ENCODE assay signal across 17 cellular contexts in the genomic region with DNA sequence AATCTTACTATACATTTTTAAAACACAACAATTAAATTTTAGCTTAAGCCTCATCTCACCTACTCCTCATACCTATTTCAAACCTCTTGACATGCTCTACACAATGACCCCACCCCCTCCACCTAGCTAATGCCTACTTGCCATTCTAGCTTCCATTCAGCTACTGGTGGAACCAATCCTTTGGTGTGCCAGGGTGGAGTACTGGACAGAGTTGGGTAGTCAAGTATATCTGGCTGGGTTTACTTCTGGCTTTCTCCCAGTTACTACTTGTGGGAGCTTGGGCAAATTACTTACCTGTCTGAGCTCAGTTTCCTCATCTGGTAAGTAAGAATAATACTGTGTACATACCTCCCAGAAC. TPM values are rescaled to one million over a fixed set of nuclear protein-coding genes. Genes with fewer than 3 reads are reported as not detected.
DNase-seq lines count a peak whose midpoint lies in the region; ATAC-seq, FAIRE-seq and TF ChIP-seq lines count a peak whose summit lies in the region.
"Had no signal": no experiment of that assay in that cellular context is flagged by ENCODE, and none has a peak within 500 bp of the region (broad histone marks: within the 10 kb centered on the region; RNA-seq: fewer than 3 reads in every experiment).

No MANE protein-coding gene starts in this region.

- H3K4me3 ChIP-seq in body of pancreas (no peak overlapping the region), small intestine (ENCODE audit: low read depth in 1 of 2, low read length in 2 of 2) (no peak overlapping the region)
- H3K4me3 ChIP-seq: K562 had no signal

- H3K27ac Mint-ChIP-seq in activated CD4-positive, alpha-beta T cell treated with anti-CD3 and anti-CD28 coated beads, Interleukin-2, amount 10 ng/mL, durations not matched to agents 24 days and 14 days, result no peak overlapping the region
- H3K27ac Mint-ChIP-seq in activated CD4-positive, alpha-beta T cell treated with anti-CD3 and anti-CD28 coated beads for 36 hours, result no peak overlapping the region
- peak overlapping the region; percentile 31 for H3K27ac Mint-ChIP-seq in mesothelial cell of epicardium
- no peak overlapping the region for H3K27ac Mint-ChIP-seq in activated T-helper 17 cell treated with anti-CD3 and anti-CD28 coated beads, Interleukin-2, amount 50 U/mL, for 72 hours
- H3K27ac Mint-ChIP-seq: CD8-positive, alpha-beta T cell had no signal

- H3K4me1 Mint-ChIP-seq in activated CD4-positive, alpha-beta T cell treated with anti-CD3 and anti-CD28 coated beads, Interleukin-2, amount 10 ng/mL, durations not matched to agents 24 days and 14 days, result peaks cover 22% of the 10 kb centered on the region
- peaks cover 7% of the 10 kb centered on the region for H3K4me1 Mint-ChIP-seq in activated CD4-positive, alpha-beta T cell treated with anti-CD3 and anti-CD28 coated beads for 36 hours
- peaks cover 42% of the 10 kb centered on the region for H3K4me1 Mint-ChIP-seq in mesothelial cell of epicardium
- no peaks in the 10 kb centered on the region for H3K4me1 Mint-ChIP-seq in activated T-helper 17 cell treated with anti-CD3 and anti-CD28 coated beads, Interleukin-2, amount 50 U/mL, for 72 hours

- H3K9me3 Mint-ChIP-seq in activated CD4-positive, alpha-beta T cell treated with anti-CD3 and anti-CD28 coated beads, Interleukin-2, amount 10 ng/mL, durations not matched to agents 24 days and 14 days, result no peaks in the 10 kb centered on the region
- H3K9me3 Mint-ChIP-seq in activated CD4-positive, alpha-beta T cell treated with anti-CD3 and anti-CD28 coated beads for 36 hours (ENCODE audit: low read depth), result no peaks in the 10 kb centered on the region
- H3K9me3 Mint-ChIP-seq in mesothelial cell of epicardium, result peaks cover 11% of the 10 kb centered on the region
- no peaks in the 10 kb centered on the region for H3K9me3 Mint-ChIP-seq in activated T-helper 17 cell treated with anti-CD3 and anti-CD28 coated beads, Interleukin-2, amount 50 U/mL, for 72 hours
- H3K9me3 Mint-ChIP-seq: CD8-positive, alpha-beta T cell had no signal

- ATAC-seq in activated CD4-positive, alpha-beta T cell treated with anti-CD3 and anti-CD28 coated beads for 36 hours, result no peak
- ATAC-seq in body of pancreas (no peak), HG03280 (IDR thresholded peaks at IDR 0.05; ENCODE audit: unreplicated experiment) (no peak)
- ATAC-seq in activated T-helper 17 cell treated with anti-CD3 and anti-CD28 coated beads, Interleukin-2, amount 50 U/mL, for 72 hours (replicated peaks), result no peak
- ATAC-seq: CD8-positive, alpha-beta T cell; K562 had no signal

- no peak for FAIRE-seq in small intestine (lab: Jason Lieb, UNC)
- FAIRE-seq: GM19239, H54, K562 had no signal

- peak; percentile 40 for DNase-seq in activated CD4-positive, alpha-beta T cell treated with anti-CD3 and anti-CD28 coated beads, Interleukin-2, amount 10 ng/mL, durations not matched to agents 24 days and 14 days
- DNase-seq in activated CD4-positive, alpha-beta T cell treated with anti-CD3 and anti-CD28 coated beads for 36 hours, result no peak
- DNase-seq in body of pancreas (no peak), mesothelial cell of epicardium (ENCODE audit: low spot score in 2 of 2, unreplicated experiment in 2 of 2) (no peak), small intestine (peak; percentile 43), KBM-7 (no peak)
- DNase-seq: CD8-positive, alpha-beta T cell; NCI-H1417 treated with DMSO at 0.1 percent for 48 hours; NCI-H1930; NCI-H526 treated with DMSO at 0.1 percent for 48 hours; OCI-M1; RPMI8226 had no signal

- peaks cover 61% of the 10 kb centered on the region for H3K4me1 ChIP-seq in body of pancreas
- peaks cover 9 to 22% of the 10 kb centered on the region in 2 donors for H3K4me1 ChIP-seq in small intestine (ENCODE audit: control insufficient read depth in 2 of 2, insufficient read depth in 1 of 2, low read depth in 1 of 2, low read length in 1 of 2)

- no peaks in the 10 kb centered on the region for H3K27me3 ChIP-seq in body of pancreas
- H3K27me3 ChIP-seq in small intestine (ENCODE audit: control insufficient read depth in 2 of 2, insufficient read depth in 2 of 2, low read length in 2 of 2), result no peaks in the 10 kb centered on the region

- H3K9me3 ChIP-seq in body of pancreas (no peaks in the 10 kb centered on the region), small intestine (ENCODE audit: control insufficient read depth, low read depth) (no peaks in the 10 kb centered on the region)

- in situ Hi-C loops in KBM-7 (cut with MboI; ENCODE audit: low pct_unique_long_range_greater_than_20kb, low sequenced_read_pairs), result no loop called here

- no peaks in the 10 kb centered on the region for H3K36me3 ChIP-seq in body of pancreas (replicated peaks in 1 of 2; ENCODE audit: insufficient read depth in 1 of 2, low read depth in 2 of 2)
- H3K36me3 ChIP-seq in small intestine (ENCODE audit: control insufficient read depth in 2 of 2, insufficient read depth in 2 of 2, low read length in 2 of 2), result no peaks in the 10 kb centered on the region

- H3K4me3 Mint-ChIP-seq in activated CD4-positive, alpha-beta T cell treated with anti-CD3 and anti-CD28 coated beads, Interleukin-2, amount 10 ng/mL, durations not matched to agents 24 days and 14 days, result no peak overlapping the region
- H3K4me3 Mint-ChIP-seq in activated CD4-positive, alpha-beta T cell treated with anti-CD3 and anti-CD28 coated beads for 36 hours, result no peak overlapping the region
- H3K4me3 Mint-ChIP-seq in mesothelial cell of epicardium, result no peak overlapping the region
- H3K4me3 Mint-ChIP-seq in activated T-helper 17 cell treated with anti-CD3 and anti-CD28 coated beads, Interleukin-2, amount 50 U/mL, for 72 hours, result no peak overlapping the region
- H3K4me3 Mint-ChIP-seq: CD8-positive, alpha-beta T cell had no signal

- intact Hi-C loops in activated CD4-positive, alpha-beta T cell treated with anti-CD3 and anti-CD28 coated beads, Interleukin-2, amount 10 ng/mL, durations not matched to agents 24 days and 14 days (cut with micrococcal nuclease), result no loop called here
- intact Hi-C loops in activated CD4-positive, alpha-beta T cell treated with anti-CD3 and anti-CD28 coated beads for 36 hours (cut with DNase I, micrococcal nuclease), result no loop called here
- intact Hi-C loops in body of pancreas (cut with DNase I), result no loop called here

- POLR2A ChIA-PET in activated CD4-positive, alpha-beta T cell treated with anti-CD3 and anti-CD28 coated beads for 36 hours (lab: Charles Lee), result no interaction called here

- TF ChIP-seq CTCF in body of pancreas (IDR thresholded peaks at IDR 0.05) (no peak), mesothelial cell of epicardium (IDR thresholded peaks at IDR 0.05; ENCODE audit: unreplicated experiment) (no peak)

- CTCF ChIA-PET in activated CD4-positive, alpha-beta T cell treated with anti-CD3 and anti-CD28 coated beads for 36 hours (lab: Charles Lee), result interaction anchor here (1.3 kb wide), 1 partner anchor 10 kb away, joined by 3 read pairs; no protein-coding TSS in a partner anchor

- H3K27ac ChIP-seq in body of pancreas (peak overlapping the region; percentile 20 to 56 (median 32)), small intestine (ENCODE audit: low read depth in 1 of 2, low read length in 1 of 2) (peak overlapping the region in 1 of 2 donors; percentile 78)

- peaks cover 14% of the 10 kb centered on the region for H3K36me3 Mint-ChIP-seq in activated CD4-positive, alpha-beta T cell treated with anti-CD3 and anti-CD28 coated beads, Interleukin-2, amount 10 ng/mL, durations not matched to agents 24 days and 14 days (ENCODE audit: low read depth)
- H3K36me3 Mint-ChIP-seq in activated CD4-positive, alpha-beta T cell treated with anti-CD3 and anti-CD28 coated beads for 36 hours (ENCODE audit: low read depth), result no peaks in the 10 kb centered on the region
- peaks cover 6% of the 10 kb centered on the region for H3K36me3 Mint-ChIP-seq in mesothelial cell of epicardium
- H3K36me3 Mint-ChIP-seq in activated T-helper 17 cell treated with anti-CD3 and anti-CD28 coated beads, Interleukin-2, amount 50 U/mL, for 72 hours (ENCODE audit: low read depth), result no peaks in the 10 kb centered on the region
- H3K36me3 Mint-ChIP-seq: CD8-positive, alpha-beta T cell had no signal

- TF ChIP-seq POLR2A in body of pancreas (IDR thresholded peaks at IDR 0.05), result no peak

- no peaks in the 10 kb centered on the region for H3K27me3 Mint-ChIP-seq in activated CD4-positive, alpha-beta T cell treated with anti-CD3 and anti-CD28 coated beads, Interleukin-2, amount 10 ng/mL, durations not matched to agents 24 days and 14 days
- H3K27me3 Mint-ChIP-seq in activated CD4-positive, alpha-beta T cell treated with anti-CD3 and anti-CD28 coated beads for 36 hours, result no peaks in the 10 kb centered on the region
- H3K27me3 Mint-ChIP-seq in mesothelial cell of epicardium (ENCODE audit: low read depth), result no peaks in the 10 kb centered on the region
- no peaks in the 10 kb centered on the region for H3K27me3 Mint-ChIP-seq in activated T-helper 17 cell treated with anti-CD3 and anti-CD28 coated beads, Interleukin-2, amount 50 U/mL, for 72 hours

RNA-seq across cellular contexts. Expression of a gene that starts 24.3 kb away (rescaled TPM):
- 29.7 and 33.9 TPM in 2 replicates for total RNA-seq in activated CD4-positive, alpha-beta T cell treated with anti-CD3 and anti-CD28 coated beads, Interleukin-2, amount 10 ng/mL, durations not matched to agents 24 days and 14 days
- total RNA-seq in activated CD4-positive, alpha-beta T cell treated with anti-CD3 and anti-CD28 coated beads for 36 hours, result 1 to 10 TPM; 7.9 to 8.2 TPM
- total RNA-seq in body of pancreas, result 100 to 1,000 TPM in 1 of 2 donors, 10 to 100 TPM in 1; 88.2 to 227 TPM
- 27.6 to 31.8 TPM (median 30.5 TPM) in 3 replicates for total RNA-seq in mesothelial cell of epicardium
- polyA plus RNA-seq in small intestine, result 10 to 100 TPM; 52.1 to 91.3 (median 54.6) TPM
- total RNA-seq in activated T-helper 17 cell treated with anti-CD3 and anti-CD28 coated beads, Interleukin-2, amount 50 U/mL, for 72 hours, result 1 to 10 TPM; 4.8 to 9.7 TPM

Comparison
In these comparisons a context has a peak if more than half of its experiments do, and no peak if none do; other contexts are left out.
1. DNase-seq: peak in activated CD4-positive, alpha-beta T cell treated with anti-CD3 and anti-CD28 coated beads, Interleukin-2, amount 10 ng/mL, durations not matched to agents 24 days and 14 days (single experiment) and small intestine (single experiment); none in activated CD4-positive, alpha-beta T cell treated with anti-CD3 and anti-CD28 coated beads for 36 hours (single experiment), body of pancreas (0 of 4), mesothelial cell of epicardium (0 of 2) and KBM-7 (single experiment).